ENCODE assay signal across 11 cellular contexts in the genomic region with DNA sequence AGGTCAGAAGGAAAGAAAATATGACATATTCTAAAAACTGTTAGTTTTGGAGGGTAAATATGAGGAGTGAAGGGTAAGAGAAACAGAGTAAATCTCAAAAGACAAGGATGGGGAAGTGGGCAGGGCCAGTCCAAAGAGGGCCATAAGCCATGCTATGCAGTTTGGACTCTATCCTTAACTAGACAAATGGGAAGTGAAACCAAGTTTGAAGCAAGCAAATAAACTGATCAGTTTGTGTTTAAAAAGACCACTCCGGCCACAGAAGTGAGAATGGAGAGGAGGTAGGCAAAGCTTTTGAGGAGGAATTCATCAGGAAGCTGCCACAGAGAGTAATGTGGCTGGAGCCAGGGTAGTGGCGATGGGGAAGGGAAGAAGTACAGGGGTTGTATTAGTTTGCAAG. TPM values are rescaled to one million over a fixed set of nuclear protein-coding genes. Genes with fewer than 3 reads are reported as not detected.
A peak's percentile ranks its signal among the peaks of the same experiment; 100 is the strongest.
DNase-seq lines count a peak whose midpoint lies in the region; ATAC-seq lines count a peak whose summit lies in the region.
"Had no signal": no experiment of that assay in that cellular context is flagged by ENCODE, and none has a peak within 500 bp of the region (broad histone marks: within the 10 kb centered on the region; RNA-seq: fewer than 3 reads in every experiment).

No MANE protein-coding gene starts in this region.

- H3K4me1 Mint-ChIP-seq in activated CD4-positive, alpha-beta memory T cell treated with anti-CD3 and anti-CD28 coated beads, Interleukin-2, amount 10 ng/mL, durations not matched to agents 7 days and 5 days, result peaks cover 13% of the 10 kb centered on the region

- POLR2A ChIA-PET in activated CD4-positive, alpha-beta memory T cell treated with anti-CD3 and anti-CD28 coated beads, Interleukin-2, amount 10 ng/mL, durations not matched to agents 7 days and 5 days (lab: Charles Lee), result no interaction called here

- H3K27me3 Mint-ChIP-seq in activated CD4-positive, alpha-beta memory T cell treated with anti-CD3 and anti-CD28 coated beads, Interleukin-2, amount 10 ng/mL, durations not matched to agents 7 days and 5 days, result peaks cover 2% of the 10 kb centered on the region
- H3K27me3 Mint-ChIP-seq: activated naive CD8-positive, alpha-beta T cell treated with anti-CD3 and anti-CD28 coated beads for 36 hours had no signal

- ATAC-seq in GM18502 (IDR thresholded peaks at IDR 0.05; ENCODE audit: poor library complexity, unreplicated experiment) (peak; percentile 88), GM21447 (IDR thresholded peaks at IDR 0.05; ENCODE audit: unreplicated experiment) (peak; percentile 72), HG03280 (IDR thresholded peaks at IDR 0.05; ENCODE audit: unreplicated experiment) (peak; percentile 72)

- H3K36me3 Mint-ChIP-seq in activated CD4-positive, alpha-beta memory T cell treated with anti-CD3 and anti-CD28 coated beads, Interleukin-2, amount 10 ng/mL, durations not matched to agents 7 days and 5 days (ENCODE audit: low read depth), result no peaks in the 10 kb centered on the region
- H3K36me3 Mint-ChIP-seq: activated naive CD8-positive, alpha-beta T cell treated with anti-CD3 and anti-CD28 coated beads for 36 hours had no signal

- peaks cover 2% of the 10 kb centered on the region for H3K9me3 Mint-ChIP-seq in activated CD4-positive, alpha-beta memory T cell treated with anti-CD3 and anti-CD28 coated beads, Interleukin-2, amount 10 ng/mL, durations not matched to agents 7 days and 5 days
- H3K9me3 Mint-ChIP-seq: activated naive CD8-positive, alpha-beta T cell treated with anti-CD3 and anti-CD28 coated beads for 36 hours; CD4-positive, alpha-beta memory T cell had no signal

- no peak overlapping the region for H3K27ac Mint-ChIP-seq in activated CD4-positive, alpha-beta memory T cell treated with anti-CD3 and anti-CD28 coated beads, Interleukin-2, amount 10 ng/mL, durations not matched to agents 7 days and 5 days
- H3K27ac Mint-ChIP-seq: activated naive CD8-positive, alpha-beta T cell treated with anti-CD3 and anti-CD28 coated beads for 36 hours had no signal

- DNase-seq in globus pallidus (ENCODE audit: low spot score) (peak; percentile 48), dermis blood vessel endothelial cell (no peak)
- DNase-seq in activated CD4-positive, alpha-beta memory T cell treated with anti-CD3 and anti-CD28 coated beads, Interleukin-2, amount 10 ng/mL, durations not matched to agents 7 days and 5 days, result no peak
- DNase-seq in stimulated activated naive CD4-positive, alpha-beta T cell treated with Interleukin-2 at 50 U/mL for 16 hours (lab: John Stamatoyannopoulos, UW), result no peak
- DNase-seq in NK-92 treated with Interleukin-12 subunit alpha and Interleukin-12 subunit beta, amount 100 ng/mL, for 24 hours (lab: John Stamatoyannopoulos, UW), result no peak
- DNase-seq: activated naive CD8-positive, alpha-beta T cell treated with anti-CD3 and anti-CD28 coated beads for 36 hours; CD4-positive, alpha-beta memory T cell; pancreas had no signal

- CTCF ChIA-PET in activated CD4-positive, alpha-beta memory T cell treated with anti-CD3 and anti-CD28 coated beads, Interleukin-2, amount 10 ng/mL, durations not matched to agents 7 days and 5 days (lab: Charles Lee), result no interaction called here

- H3K4me3 Mint-ChIP-seq in activated CD4-positive, alpha-beta memory T cell treated with anti-CD3 and anti-CD28 coated beads, Interleukin-2, amount 10 ng/mL, durations not matched to agents 7 days and 5 days, result no peak overlapping the region
- H3K4me3 Mint-ChIP-seq: activated naive CD8-positive, alpha-beta T cell treated with anti-CD3 and anti-CD28 coated beads for 36 hours had no signal

RNA-seq across cellular contexts. Expression of gene DAAM1, which starts 37.5 kb away (rescaled TPM):
- 10 to 100 TPM; 22.2 to 22.4 TPM for total RNA-seq in activated CD4-positive, alpha-beta memory T cell treated with anti-CD3 and anti-CD28 coated beads, Interleukin-2, amount 10 ng/mL, durations not matched to agents 7 days and 5 days
- 32.0 and 65.3 TPM in 2 replicates for total RNA-seq in dermis blood vessel endothelial cell
